21 cellular contexts compared by ENCODE assay signal in genomic region chr7:128057909-128058308, GRCh38.
"Had no signal": no experiment of that assay in that cellular context is flagged by ENCODE, and none has a peak within 500 bp of the region (broad histone marks: within the 10 kb centered on the region; RNA-seq: fewer than 3 reads in every experiment).

No MANE protein-coding gene starts in this region.

- H3K9me3 Mint-ChIP-seq: nephron progenitor cell; T-helper 2 cell treated with Interferon-gamma antibody and Interleukin-4, amounts not matched to agents 5 μg/mL and 100 μg/mL, for 36 hours had no signal

- H3K27ac Mint-ChIP-seq: nephron progenitor cell had no signal

- H3K4me3 ChIP-seq: heart left ventricle, right lobe of liver, skin epidermis, transverse colon, vagina had no signal

- ATAC-seq: heart left ventricle, left cardiac atrium had no signal

- H3K9me3 ChIP-seq: heart left ventricle, right lobe of liver, transverse colon, vagina had no signal

- DNase-seq: activated CD4-positive, alpha-beta T cell treated with anti-CD3 and anti-CD28 coated beads, Interleukin-2, amount 50 U/mL, for 1 hour; activated CD8-positive, alpha-beta memory T cell treated with anti-CD3 and anti-CD28 coated beads for 24 hours; activated CD8-positive, alpha-beta memory T cell treated with anti-CD3 and anti-CD28 coated beads, Interleukin-2, amount 50 U/mL, for 4 hours; activated gamma-delta T cell; activated naive CD4-positive, alpha-beta T cell treated with anti-CD3 and anti-CD28 coated beads, Interleukin-2, amount 50 U/mL, for 16 hours; cerebellar nuclear complex; cortex of kidney; heart left ventricle; left cardiac atrium; mesenchymal stem cell; nephron progenitor cell; nucleus accumbens; posterior cingulate gyrus; right lobe of liver; stimulated activated CD4-positive, alpha-beta T cell treated with anti-CD3 and anti-CD28 coated beads, Interleukin-1b, Interleukin-23, amount 100 ng/mL, for 48 hours; transverse colon had no signal

- H3K4me3 Mint-ChIP-seq: nephron progenitor cell; T-helper 2 cell treated with Interferon-gamma antibody and Interleukin-4, amounts not matched to agents 5 μg/mL and 100 μg/mL, for 36 hours had no signal

- H3K4me1 ChIP-seq: right lobe of liver, vagina had no signal

- H3K36me3 ChIP-seq: right lobe of liver, transverse colon, vagina had no signal

- H3K27ac ChIP-seq: heart left ventricle, right lobe of liver, skin epidermis, transverse colon, vagina, VCaP had no signal

- H3K27me3 ChIP-seq: heart left ventricle, right lobe of liver, transverse colon, vagina had no signal

- FAIRE-seq: islet of Langerhans had no signal
